Comparison of ENCODE assay signal across 9 cellular contexts in genomic region chr1:8238141-8239038, GRCh38.
DNase-seq lines count a peak whose midpoint lies in the region; ATAC-seq and TF ChIP-seq lines count a peak whose summit lies in the region.
"Had no signal": no experiment of that assay in that cellular context is flagged by ENCODE, and none has a peak within 500 bp of the region (broad histone marks: within the 10 kb centered on the region; RNA-seq: fewer than 3 reads in every experiment).

No MANE protein-coding gene starts in this region.

- H3K4me1 ChIP-seq in BE2C, result no peaks in the 10 kb centered on the region

- TF ChIP-seq CTCF in AG10803 (conservative IDR thresholded peaks at IDR 0.05; ENCODE audit: low read length) (no peak), mesothelial cell of epicardium (IDR thresholded peaks at IDR 0.05; ENCODE audit: unreplicated experiment) (no peak), BE2C (IDR thresholded peaks at IDR 0.05; ENCODE audit: low read depth, low read length) (no peak)

- H3K27me3 ChIP-seq in BE2C, result no peaks in the 10 kb centered on the region
- H3K27me3 ChIP-seq: cardiac muscle cell had no signal

- peaks cover 25% of the 10 kb centered on the region for H3K4me1 Mint-ChIP-seq in mesothelial cell of epicardium

- no peak overlapping the region for H3K4me3 Mint-ChIP-seq in mesothelial cell of epicardium

- H3K36me3 Mint-ChIP-seq in mesothelial cell of epicardium, result no peaks in the 10 kb centered on the region

- H3K9me3 ChIP-seq in BE2C, result no peaks in the 10 kb centered on the region

- no peaks in the 10 kb centered on the region for H3K27me3 Mint-ChIP-seq in mesothelial cell of epicardium (ENCODE audit: low read depth)

- peak; percentile 95 for DNase-seq in AG10803 (ENCODE audit: low read depth)
- peak; percentile 51 for DNase-seq in NCI-H146 (lab: John Stamatoyannopoulos, UW)
- DNase-seq in dermis blood vessel endothelial cell, result peak; percentile 73
- DNase-seq in mesothelial cell of epicardium (ENCODE audit: low spot score in 2 of 2, unreplicated experiment in 2 of 2), result no peak
- DNase-seq in Ammon's horn (ENCODE audit: low spot score), result no peak
- no peak for DNase-seq in NCI-H2171 (lab: John Stamatoyannopoulos, UW)
- DNase-seq in BE2C, result no peak

- no peaks in the 10 kb centered on the region for H3K36me3 ChIP-seq in BE2C
- H3K36me3 ChIP-seq: cardiac muscle cell had no signal

- H3K4me3 ChIP-seq in AG10803 (ENCODE audit: low read length), result peak overlapping the region; percentile 0; the same call in 1 of the 2 replicates
- H3K4me3 ChIP-seq in BE2C (ENCODE audit: low read depth, low read length), result no peak overlapping the region
- H3K4me3 ChIP-seq: cardiac muscle cell had no signal

- H3K27ac Mint-ChIP-seq in mesothelial cell of epicardium, result peak overlapping the region; percentile 88

- peaks cover 6% of the 10 kb centered on the region for H3K9me3 Mint-ChIP-seq in mesothelial cell of epicardium

- no peak for ATAC-seq in GM18498 (IDR thresholded peaks at IDR 0.05; ENCODE audit: unreplicated experiment)

Comparison
In these comparisons a context has a peak if more than half of its experiments do, and no peak if none do; other contexts are left out.
1. DNase-seq: peak in AG10803 (single experiment), NCI-H146 (single experiment) and dermis blood vessel endothelial cell (single experiment); none in mesothelial cell of epicardium (0 of 2), Ammon's horn (single experiment), NCI-H2171 (single experiment) and BE2C (single experiment).